7 cellular contexts compared by ENCODE assay signal in the genomic region with DNA sequence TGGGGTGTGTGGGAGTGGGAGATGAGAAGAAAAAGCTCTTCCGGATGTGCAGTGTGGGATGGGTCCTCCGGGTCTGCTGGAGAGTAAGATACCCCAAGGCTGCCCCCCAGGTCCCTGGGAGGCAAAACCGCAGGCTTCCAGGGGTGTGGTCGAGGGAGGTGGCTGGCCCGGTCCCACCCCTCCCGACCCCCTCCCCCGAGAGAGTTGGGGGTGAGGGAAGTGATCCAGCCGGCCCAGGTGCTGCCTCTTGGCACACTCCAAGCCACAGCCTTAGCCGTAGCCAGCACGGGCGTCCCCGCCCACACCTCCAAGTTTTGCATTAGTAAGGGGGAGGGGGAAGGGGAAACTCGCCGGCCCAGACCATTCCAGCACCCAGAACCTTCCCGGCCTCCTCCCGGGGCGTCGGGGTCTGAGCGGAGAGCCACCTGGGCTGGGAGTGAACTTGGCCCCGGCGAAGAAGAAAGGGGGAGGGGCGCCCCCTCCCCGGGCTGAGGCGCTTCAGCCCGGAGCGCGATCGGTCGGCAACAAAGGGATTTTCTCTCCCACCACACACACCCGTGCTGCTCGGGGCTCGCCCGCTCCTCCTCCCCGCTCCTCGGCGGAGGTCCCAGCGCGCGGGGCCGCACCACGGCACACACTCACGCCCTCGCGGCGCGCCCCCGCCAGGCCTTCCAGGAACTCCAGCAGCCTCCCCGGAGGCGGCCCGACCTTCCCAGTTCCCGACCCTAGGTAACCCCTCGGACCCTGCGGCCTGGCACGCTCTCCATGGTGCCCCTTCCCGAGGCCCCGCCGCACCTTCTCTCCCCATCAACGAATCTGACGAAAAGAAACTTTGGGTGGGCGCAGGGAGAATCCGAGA. TPM values are rescaled to one million over a fixed set of nuclear protein-coding genes. Genes with fewer than 3 reads are reported as not detected.
A peak's percentile ranks its signal among the peaks of the same experiment; 100 is the strongest.
DNase-seq lines count a peak whose midpoint lies in the region; ATAC-seq and FAIRE-seq lines count a peak whose summit lies in the region.

No MANE protein-coding gene starts in this region.

- peak overlapping the region; percentile 76 for H3K4me3 Mint-ChIP-seq in activated T-helper 1 cell treated with anti-CD3 and anti-CD28 coated beads, Interleukin-12 subunit alpha, Interleukin-12 subunit beta, Interleukin-2, Interleukin-4 antibody, amounts not matched to agents 30 ng/mL and 10 ng/mL and 1 ng/mL, durations not matched to agents 14 hours and 24 hours and 36 hours

- H3K36me3 Mint-ChIP-seq in activated T-helper 1 cell treated with anti-CD3 and anti-CD28 coated beads, Interleukin-12 subunit alpha, Interleukin-12 subunit beta, Interleukin-2, Interleukin-4 antibody, amounts not matched to agents 30 ng/mL and 10 ng/mL and 1 ng/mL, durations not matched to agents 14 hours and 24 hours and 36 hours (ENCODE audit: low read depth), result peaks cover 8% of the 10 kb centered on the region

- H3K4me1 Mint-ChIP-seq in activated T-helper 1 cell treated with anti-CD3 and anti-CD28 coated beads, Interleukin-12 subunit alpha, Interleukin-12 subunit beta, Interleukin-2, Interleukin-4 antibody, amounts not matched to agents 30 ng/mL and 10 ng/mL and 1 ng/mL, durations not matched to agents 14 hours and 24 hours and 36 hours (ENCODE audit: low read depth), result peaks cover 34% of the 10 kb centered on the region

- H3K4me1 ChIP-seq in right cardiac atrium (ENCODE audit: control insufficient read depth, insufficient read depth, low read length) (peaks cover 18% of the 10 kb centered on the region), skeletal muscle tissue (ENCODE audit: control insufficient read depth in 3 of 3, insufficient read depth in 3 of 3, low read length in 3 of 3) (peaks cover 37 to 52% (median 44%) of the 10 kb centered on the region in 3 donors), small intestine (ENCODE audit: control insufficient read depth in 2 of 2, insufficient read depth in 1 of 2, low read depth in 1 of 2, low read length in 1 of 2) (peaks cover 0 to 5% of the 10 kb centered on the region in 2 donors)

- FAIRE-seq in small intestine (lab: Jason Lieb, UNC), result no peak

- peak overlapping the region in 1 of 3 donors; percentile 57 for H3K9ac ChIP-seq in skeletal muscle tissue (ENCODE audit: low read depth in 1 of 3, low read length in 3 of 3)

- DNase-seq in H7 (peak; percentile 87), right cardiac atrium (peak in 2 of 3 donors; percentile 73), small intestine (no peak)
- DNase-seq in activated T-helper 1 cell treated with anti-CD3 and anti-CD28 coated beads, Interleukin-12 subunit alpha, Interleukin-12 subunit beta, Interleukin-2, Interleukin-4 antibody, amounts not matched to agents 30 ng/mL and 10 ng/mL and 1 ng/mL, durations not matched to agents 14 hours and 24 hours and 36 hours (ENCODE audit: low spot score), result no peak
- no peak for DNase-seq in NK-92 treated with Interleukin-12 subunit alpha and Interleukin-12 subunit beta, amount 100 ng/mL, for 24 hours (lab: John Stamatoyannopoulos, UW)

- H3K36me3 ChIP-seq in H7 (replicated peaks; ENCODE audit: control insufficient read depth, insufficient read depth, low read length) (no peaks in the 10 kb centered on the region), skeletal muscle tissue (ENCODE audit: control insufficient read depth in 3 of 3, insufficient read depth in 3 of 3, low read length in 3 of 3) (no peaks in the 10 kb centered on the region), small intestine (ENCODE audit: control insufficient read depth in 2 of 2, insufficient read depth in 2 of 2, low read length in 2 of 2) (no peaks in the 10 kb centered on the region)

- H3K27me3 Mint-ChIP-seq in activated T-helper 1 cell treated with anti-CD3 and anti-CD28 coated beads, Interleukin-12 subunit alpha, Interleukin-12 subunit beta, Interleukin-2, Interleukin-4 antibody, amounts not matched to agents 30 ng/mL and 10 ng/mL and 1 ng/mL, durations not matched to agents 14 hours and 24 hours and 36 hours (ENCODE audit: insufficient read depth), result no peaks in the 10 kb centered on the region

- intact Hi-C loops in activated T-helper 1 cell treated with anti-CD3 and anti-CD28 coated beads, Interleukin-12 subunit alpha, Interleukin-12 subunit beta, Interleukin-2, Interleukin-4 antibody, amounts not matched to agents 30 ng/mL and 10 ng/mL and 1 ng/mL, durations not matched to agents 14 hours and 24 hours and 36 hours (cut with micrococcal nuclease), result no loop called here
- intact Hi-C loops in right cardiac atrium (cut with DNase I), result loop anchor here in 1 of 4 donors (10.0 kb wide), 1 partner anchor 181 kb away; no protein-coding TSS in a partner anchor

- WGBS in right cardiac atrium, result 4% methylated on average over 48 of the region's 61 CpGs
- 3 to 17% (median 16%) methylated on average over 18 to 57 of the region's 61 CpGs for WGBS in small intestine, 3 donors

- ATAC-seq in right cardiac atrium, result peak; percentile 46 to 53
- no peak for ATAC-seq in HG03571 (IDR thresholded peaks at IDR 0.05; ENCODE audit: unreplicated experiment)

- H3K9me3 ChIP-seq in right cardiac atrium (ENCODE audit: control insufficient read depth, low read length), result no peaks in the 10 kb centered on the region
- H3K9me3 ChIP-seq in skeletal muscle tissue (ENCODE audit: control insufficient read depth in 3 of 3, low read length in 3 of 3), result no peaks in the 10 kb centered on the region
- no peaks in the 10 kb centered on the region for H3K9me3 ChIP-seq in small intestine (ENCODE audit: control insufficient read depth, low read depth)

- peaks cover 54% of the 10 kb centered on the region for H3K27me3 ChIP-seq in H7 (ENCODE audit: control insufficient read depth, insufficient read depth, low read length)
- no peaks in the 10 kb centered on the region for H3K27me3 ChIP-seq in right cardiac atrium (ENCODE audit: control insufficient read depth, insufficient read depth)
- H3K27me3 ChIP-seq in skeletal muscle tissue (ENCODE audit: control insufficient read depth in 3 of 3, insufficient read depth in 3 of 3, low read length in 3 of 3), result peaks cover 0 to 27% (median 0%) of the 10 kb centered on the region in 3 donors
- no peaks in the 10 kb centered on the region for H3K27me3 ChIP-seq in small intestine (ENCODE audit: control insufficient read depth in 2 of 2, insufficient read depth in 2 of 2, low read length in 2 of 2)

- no peaks in the 10 kb centered on the region for H3K9me3 Mint-ChIP-seq in activated T-helper 1 cell treated with anti-CD3 and anti-CD28 coated beads, Interleukin-12 subunit alpha, Interleukin-12 subunit beta, Interleukin-2, Interleukin-4 antibody, amounts not matched to agents 30 ng/mL and 10 ng/mL and 1 ng/mL, durations not matched to agents 14 hours and 24 hours and 36 hours

- H3K27ac ChIP-seq in right cardiac atrium (ENCODE audit: low read length) (no peak overlapping the region), skeletal muscle tissue (ENCODE audit: low read depth, low read length) (no peak overlapping the region), small intestine (ENCODE audit: low read depth in 1 of 2, low read length in 1 of 2) (peak overlapping the region in 1 of 2 donors; percentile 16)

- H3K4me3 ChIP-seq in H7 (ENCODE audit: insufficient read depth, low read depth, low read length), result peak overlapping the region; percentile 36
- peak overlapping the region; percentile 35 for H3K4me3 ChIP-seq in right cardiac atrium (ENCODE audit: low read length)
- peak overlapping the region in 2 of 3 donors; percentile 41 to 51 for H3K4me3 ChIP-seq in skeletal muscle tissue (ENCODE audit: low read length in 3 of 3)
- peak overlapping the region in 1 of 2 donors; percentile 29 for H3K4me3 ChIP-seq in small intestine (ENCODE audit: low read depth in 1 of 2, low read length in 2 of 2)

- no peak overlapping the region for H3K27ac Mint-ChIP-seq in activated T-helper 1 cell treated with anti-CD3 and anti-CD28 coated beads, Interleukin-12 subunit alpha, Interleukin-12 subunit beta, Interleukin-2, Interleukin-4 antibody, amounts not matched to agents 30 ng/mL and 10 ng/mL and 1 ng/mL, durations not matched to agents 14 hours and 24 hours and 36 hours

RNA-seq across cellular contexts. Expression of a gene that starts 14.4 kb away (rescaled TPM):
- total RNA-seq in H7 (2014; rRNA removed; shearing (Covaris generic)), result 32.5 and 51.0 TPM in 2 replicates
- 65.2 and 72.0 TPM in 2 replicates for total RNA-seq in activated T-helper 1 cell treated with anti-CD3 and anti-CD28 coated beads, Interleukin-12 subunit alpha, Interleukin-12 subunit beta, Interleukin-2, Interleukin-4 antibody, amounts not matched to agents 30 ng/mL and 10 ng/mL and 1 ng/mL, durations not matched to agents 14 hours and 24 hours and 36 hours
- 10 to 100 TPM; 18.1 to 30.1 (median 20.5) TPM for total RNA-seq in right cardiac atrium
- polyA plus RNA-seq in right cardiac atrium, result 11.1 TPM
- 19.8 TPM for total RNA-seq in skeletal muscle tissue
- 10 to 100 TPM in 1 of 3 donors, 1 to 10 TPM in 2; 5.1 to 10.4 (median 6.5) TPM for polyA plus RNA-seq in small intestine

Comparison
In these comparisons a context has a peak if more than half of its experiments do, and no peak if none do; other contexts are left out.
1. DNase-seq: peak in H7 (single experiment) and right cardiac atrium (2 of 3); none in activated T-helper 1 cell treated with anti-CD3 and anti-CD28 coated beads, Interleukin-12 subunit alpha, Interleukin-12 subunit beta, Interleukin-2, Interleukin-4 antibody, amounts not matched to agents 30 ng/mL and 10 ng/mL and 1 ng/mL, durations not matched to agents 14 hours and 24 hours and 36 hours (single experiment), small intestine (single experiment) and NK-92 treated with Interleukin-12 subunit alpha and Interleukin-12 subunit beta, amount 100 ng/mL, for 24 hours (single experiment).